Comparison of ENCODE assay signal across 29 cellular contexts in genomic region chr6:33481192-33481591, GRCh38. TPM values are rescaled to one million over a fixed set of nuclear protein-coding genes. Genes with fewer than 3 reads are reported as not detected.
DNase-seq lines count a peak whose midpoint lies in the region; ATAC-seq and TF ChIP-seq lines count a peak whose summit lies in the region.
"Had no signal": no experiment of that assay in that cellular context is flagged by ENCODE, and none has a peak within 500 bp of the region (broad histone marks: within the 10 kb centered on the region; RNA-seq: fewer than 3 reads in every experiment).

No MANE protein-coding gene starts in this region.

- CTCF ChIA-PET in CD4-positive, alpha-beta T cell (lab: Charles Lee), result no interaction called here

- H3K36me3 Mint-ChIP-seq in CD4-positive, alpha-beta T cell (ENCODE audit: low read depth), result no peaks in the 10 kb centered on the region
- H3K36me3 Mint-ChIP-seq: memory B cell had no signal

- no peaks in the 10 kb centered on the region for H3K36me3 ChIP-seq in sigmoid colon
- H3K36me3 ChIP-seq: BLaER1 treated with 17β-estradiol and CSF1 and Interleukin-3, amounts not matched to agents 10 nM and 100 nM; spleen; thyroid gland had no signal

- no peak overlapping the region for H3K4me3 Mint-ChIP-seq in CD4-positive, alpha-beta T cell
- H3K4me3 Mint-ChIP-seq: activated naive CD8-positive, alpha-beta T cell treated with anti-CD3 and anti-CD28 coated beads, Interleukin-2, amount 50 U/mL, for 24 hours; memory B cell had no signal

- ATAC-seq in CD4-positive, alpha-beta T cell (ENCODE audit: poor library complexity), result no peak
- ATAC-seq in foreskin keratinocyte (no peak), GM21737 (IDR thresholded peaks at IDR 0.05; ENCODE audit: unreplicated experiment) (no peak)
- ATAC-seq: activated naive CD8-positive, alpha-beta T cell treated with anti-CD3 and anti-CD28 coated beads, Interleukin-2, amount 50 U/mL, for 24 hours; left lobe of liver; right cardiac atrium had no signal

- TF ChIP-seq POLR2A in sigmoid colon (IDR thresholded peaks at IDR 0.05), result no peak

- TF ChIP-seq CTCF in CD4-positive, alpha-beta T cell (IDR thresholded peaks at IDR 0.05), result peak; percentile 15
- TF ChIP-seq CTCF in foreskin keratinocyte (conservative IDR thresholded peaks at IDR 0.05) (peak; percentile 27), sigmoid colon (IDR thresholded peaks at IDR 0.05) (no peak)

- WGBS in sigmoid colon, 2 donors, result 54% methylated on average over 1 of the region's 1 CpG

- no peaks in the 10 kb centered on the region for H3K9me3 Mint-ChIP-seq in CD4-positive, alpha-beta T cell
- H3K9me3 Mint-ChIP-seq: activated naive CD8-positive, alpha-beta T cell treated with anti-CD3 and anti-CD28 coated beads, Interleukin-2, amount 50 U/mL, for 24 hours; memory B cell had no signal

- intact Hi-C loops in CD4-positive, alpha-beta T cell (cut with DNase I, micrococcal nuclease), result no loop called here
- intact Hi-C loops in sigmoid colon (cut with DNase I), result no loop called here

- no peak overlapping the region for H3K27ac Mint-ChIP-seq in CD4-positive, alpha-beta T cell
- H3K27ac Mint-ChIP-seq: activated naive CD8-positive, alpha-beta T cell treated with anti-CD3 and anti-CD28 coated beads, Interleukin-2, amount 50 U/mL, for 24 hours; memory B cell had no signal

- H3K4me3 ChIP-seq in sigmoid colon, result no peak overlapping the region
- H3K4me3 ChIP-seq: BLaER1 treated with 17β-estradiol and CSF1 and Interleukin-3, amounts not matched to agents 10 nM and 100 nM; spleen; thyroid gland had no signal

- peak; percentile 6 for DNase-seq in CD1c-positive myeloid dendritic cell (ENCODE audit: extremely low spot score)
- DNase-seq in CD4-positive, alpha-beta T cell, result peak in 1 of 10 experiments; percentile 10
- peak; percentile 6 for DNase-seq in OCI-M1 (lab: John Stamatoyannopoulos, UW)
- no peak for DNase-seq in foreskin keratinocyte
- no peak for DNase-seq in sigmoid colon
- no peak for DNase-seq in retina
- DNase-seq: activated effector memory CD4-positive, alpha-beta T cell treated with anti-CD3 and anti-CD28 coated beads, Interleukin-2, amount 50 U/mL, for 16 hours; activated naive CD8-positive, alpha-beta T cell treated with anti-CD3 and anti-CD28 coated beads, Interleukin-2, amount 50 U/mL, for 24 hours; activated T-cell treated with anti-CD3 and anti-CD28 coated beads, Interleukin-2, amount 50 U/mL, for 1 hour; Caco-2; central memory CD4-positive, alpha-beta T cell; cortex of kidney; DND-41; effector memory CD4-positive, alpha-beta T cell; glutamatergic neuron; NCI-H1417; NCI-H2029 treated with DMSO at 0.1 percent for 48 hours; NCI-H2227 treated with DMSO at 0.1 percent for 48 hours; NCI-H526; right cardiac atrium; SIG-M5; spleen; stimulated activated CD8-positive, alpha-beta memory T cell treated with anti-CD3 and anti-CD28 coated beads, Interleukin-4, amount 100 ng/mL, for 48 hours; SW 1271; thyroid gland had no signal

- H3K27ac ChIP-seq in CD4-positive, alpha-beta T cell (ENCODE audit: low read depth, low read length), result no peak overlapping the region
- H3K27ac ChIP-seq in foreskin keratinocyte (no peak overlapping the region), sigmoid colon (no peak overlapping the region)
- H3K27ac ChIP-seq: BLaER1 treated with 17β-estradiol and CSF1 and Interleukin-3, amounts not matched to agents 10 nM and 100 nM; spleen; thyroid gland had no signal

- no peaks in the 10 kb centered on the region for H3K27me3 Mint-ChIP-seq in CD4-positive, alpha-beta T cell

- no peaks in the 10 kb centered on the region for H3K9me3 ChIP-seq in CD4-positive, alpha-beta T cell (ENCODE audit: control insufficient read depth, low read length)
- H3K9me3 ChIP-seq in sigmoid colon, result no peaks in the 10 kb centered on the region
- H3K9me3 ChIP-seq: Caco-2, spleen, thyroid gland had no signal

- no peak for TF ChIP-seq EP300 in sigmoid colon (IDR thresholded peaks at IDR 0.05)

- POLR2A ChIA-PET in CD4-positive, alpha-beta T cell (lab: Charles Lee), result no interaction called here

- H3K4me1 Mint-ChIP-seq in CD4-positive, alpha-beta T cell (ENCODE audit: low read depth), result no peaks in the 10 kb centered on the region
- H3K4me1 Mint-ChIP-seq: activated naive CD8-positive, alpha-beta T cell treated with anti-CD3 and anti-CD28 coated beads, Interleukin-2, amount 50 U/mL, for 24 hours; memory B cell had no signal

- H3K4me1 ChIP-seq in foreskin keratinocyte (no peaks in the 10 kb centered on the region), sigmoid colon (no peaks in the 10 kb centered on the region)
- H3K4me1 ChIP-seq: BLaER1 treated with 17β-estradiol and CSF1 and Interleukin-3, amounts not matched to agents 10 nM and 100 nM; spleen; thyroid gland had no signal

- no peaks in the 10 kb centered on the region for H3K27me3 ChIP-seq in CD4-positive, alpha-beta T cell (ENCODE audit: control insufficient read depth, insufficient read depth, low read length)
- peaks cover 7% of the 10 kb centered on the region for H3K27me3 ChIP-seq in foreskin keratinocyte
- H3K27me3 ChIP-seq in sigmoid colon, result no peaks in the 10 kb centered on the region
- H3K27me3 ChIP-seq: BLaER1 treated with 17β-estradiol and CSF1 and Interleukin-3, amounts not matched to agents 10 nM and 100 nM; spleen; thyroid gland had no signal

RNA-seq across cellular contexts. Expression of gene ZBTB9, which starts 26.8 kb away (rescaled TPM):
- total RNA-seq in CD4-positive, alpha-beta T cell, result 1 to 10 TPM; 5.5 to 5.7 TPM
- total RNA-seq in foreskin keratinocyte, result 11.0 and 11.4 TPM in 2 replicates
- 8.8 and 9.6 TPM in 2 replicates for polyA plus RNA-seq in foreskin keratinocyte
- 1 to 10 TPM; 1.1 to 3.6 (median 1.4) TPM for total RNA-seq in sigmoid colon
- 1 to 10 TPM in 2 of 3 donors, under 1 TPM in 1; 0.60 to 4.2 (median 1.8) TPM for polyA plus RNA-seq in sigmoid colon

Comparison
In these comparisons a context has a peak if more than half of its experiments do, and no peak if none do; other contexts are left out.
1. DNase-seq: peak in CD1c-positive myeloid dendritic cell (single experiment) and OCI-M1 (single experiment); none in foreskin keratinocyte (0 of 2), sigmoid colon (single experiment) and retina (single experiment).
2. CTCF ChIP-seq: peak in CD4-positive, alpha-beta T cell (single experiment) and foreskin keratinocyte (single experiment); none in sigmoid colon (0 of 4).